8 cellular contexts compared by ENCODE assay signal in genomic region chr5:149551227-149552037, GRCh38. TPM values are rescaled to one million over a fixed set of nuclear protein-coding genes. Genes with fewer than 3 reads are reported as not detected.
A peak's percentile ranks its signal among the peaks of the same experiment; 100 is the strongest.
DNase-seq lines count a peak whose midpoint lies in the region; ATAC-seq and TF ChIP-seq lines count a peak whose summit lies in the region.

TSS of gene CSNK1A1 (minus strand) at chr5:149551439. CDS start at chr5:149550964, 475 bp downstream.

- no peaks in the 10 kb centered on the region for H3K27me3 ChIP-seq in breast epithelium

- H3K36me3 ChIP-seq in breast epithelium: no peaks in the 10 kb centered on the region

- peak; percentile 89 for TF ChIP-seq POLR2A in breast epithelium (IDR thresholded peaks at IDR 0.05)

- peak; percentile 82 for TF ChIP-seq CTCF in VCaP (conservative IDR thresholded peaks at IDR 0.05)
- peak; percentile 95 to 99 (median 96) for TF ChIP-seq CTCF in breast epithelium (IDR thresholded peaks at IDR 0.05)

- H3K27ac ChIP-seq in VCaP: peak within 1 kb of the TSS; percentile 98
- H3K27ac ChIP-seq in breast epithelium: peak within 1 kb of the TSS; percentile 97 to 99
- H3K27ac ChIP-seq in skin epidermis: peak within 1 kb of the TSS; percentile 90 to 100 (median 99)

- intact Hi-C loops in breast epithelium (cut with DNase I; ENCODE audit: low total_unique reads): loop anchor here (5.0 kb wide), 1 partner anchor 169 kb away; no protein-coding TSS in a partner anchor

- no peaks in the 10 kb centered on the region for H3K9me3 ChIP-seq in breast epithelium
- no peaks in the 10 kb centered on the region for H3K9me3 ChIP-seq in iPS-18c (ENCODE audit: control insufficient read depth, insufficient read depth, low read length)

- no peaks in the 10 kb centered on the region for H3K4me1 ChIP-seq in breast epithelium

- DNase-seq in AG08395 (ENCODE audit: low spot score) (peak; percentile 100), NCI-H2196 treated with DMSO at 0.1 percent for 48 hours (lab: John Stamatoyannopoulos, UW; ENCODE audit: unreplicated experiment) (peak; percentile 98), breast epithelium (ENCODE audit: low spot score in 2 of 2) (peak; percentile 98)

- peak within 1 kb of the TSS; percentile 62 to 99 (median 87) for H3K4me3 ChIP-seq in breast epithelium
- H3K4me3 ChIP-seq in iPS-18c (ENCODE audit: insufficient read depth, low read depth, low read length): peak within 1 kb of the TSS; percentile 78
- H3K4me3 ChIP-seq in skin epidermis: peak within 1 kb of the TSS; percentile 54 to 97 (median 84)

- ATAC-seq in GM18873 (IDR thresholded peaks at IDR 0.05; ENCODE audit: low FRiP score, unreplicated experiment) (peak; percentile 90), HG03139 (IDR thresholded peaks at IDR 0.05; ENCODE audit: unreplicated experiment) (peak; percentile 86)

RNA-seq across cellular contexts. Expression of gene CSNK1A1, which starts in this region (rescaled TPM):
- 100 to 1,000 TPM; 151 to 350 (median 287) TPM for total RNA-seq in breast epithelium

Comparison
In these comparisons a context has a peak if more than half of its experiments do, and no peak if none do; other contexts are left out.
1. Peak in every context shown above with its lines: DNase-seq, ATAC-seq, H3K4me3 ChIP-seq and H3K27ac ChIP-seq.